In genomic region chr6:142605922-142606321, GRCh38 we compare ENCODE assay signal across 13 cellular contexts.
DNase-seq lines count a peak whose midpoint lies in the region; ATAC-seq and TF ChIP-seq lines count a peak whose summit lies in the region.
"Had no signal": no experiment of that assay in that cellular context is flagged by ENCODE, and none has a peak within 500 bp of the region (broad histone marks: within the 10 kb centered on the region; RNA-seq: fewer than 3 reads in every experiment).

No MANE protein-coding gene starts in this region.

- no peaks in the 10 kb centered on the region for H4K20me1 ChIP-seq in GM23338 (replicated peaks; ENCODE audit: insufficient read depth)

- H3K27ac Mint-ChIP-seq in GM23338: no peak overlapping the region
- no peak overlapping the region for H3K27ac Mint-ChIP-seq in glutamatergic neuron (ENCODE audit: unreplicated experiment)
- no peak overlapping the region for H3K27ac Mint-ChIP-seq in activated CD4-positive, alpha-beta T cell treated with anti-CD3 and anti-CD28 coated beads, Interleukin-2, amount 10 ng/mL, durations not matched to agents 7 days and 5 days
- no peak overlapping the region for H3K27ac Mint-ChIP-seq in activated CD8-positive, alpha-beta T cell treated with anti-CD3 and anti-CD28 coated beads for 36 hours

- H3K4me1 ChIP-seq in GM23338 (ENCODE audit: insufficient read depth): peaks cover 6% of the 10 kb centered on the region; the same call in 1 of the 2 replicates
- H3K4me1 ChIP-seq: prostate gland had no signal

- peaks cover 9% of the 10 kb centered on the region; the same call in 2 of the 3 replicates for H3K4me1 Mint-ChIP-seq in GM23338
- no peaks in the 10 kb centered on the region for H3K4me1 Mint-ChIP-seq in glutamatergic neuron (ENCODE audit: low read depth, unreplicated experiment)
- peaks cover 7% of the 10 kb centered on the region for H3K4me1 Mint-ChIP-seq in activated CD4-positive, alpha-beta T cell treated with anti-CD3 and anti-CD28 coated beads, Interleukin-2, amount 10 ng/mL, durations not matched to agents 7 days and 5 days
- H3K4me1 Mint-ChIP-seq in activated CD8-positive, alpha-beta T cell treated with anti-CD3 and anti-CD28 coated beads for 36 hours (ENCODE audit: low read depth): peaks cover 10% of the 10 kb centered on the region

- H3K79me2 ChIP-seq in GM23338 (replicated peaks; ENCODE audit: insufficient read depth): no peaks in the 10 kb centered on the region

- peak overlapping the region; percentile 33 for H2AFZ ChIP-seq in GM23338

- H3K4me3 Mint-ChIP-seq in GM23338 (no peak overlapping the region), glutamatergic neuron (ENCODE audit: unreplicated experiment) (no peak overlapping the region)
- no peak overlapping the region for H3K4me3 Mint-ChIP-seq in activated CD4-positive, alpha-beta T cell treated with anti-CD3 and anti-CD28 coated beads, Interleukin-2, amount 10 ng/mL, durations not matched to agents 7 days and 5 days
- no peak overlapping the region for H3K4me3 Mint-ChIP-seq in activated CD8-positive, alpha-beta T cell treated with anti-CD3 and anti-CD28 coated beads for 36 hours

- no peak for TF ChIP-seq CTCF in GM23338 (conservative IDR thresholded peaks at IDR 0.05; ENCODE audit: low read depth in 2 of 2)
- no peak for TF ChIP-seq CTCF in glutamatergic neuron (IDR thresholded peaks at IDR 0.05; ENCODE audit: partially characterized antibody, unreplicated experiment)
- no peak for TF ChIP-seq CTCF in activated CD8-positive, alpha-beta T cell treated with anti-CD3 and anti-CD28 coated beads for 36 hours (IDR thresholded peaks at IDR 0.05)

- H3K27me3 Mint-ChIP-seq in GM23338 (ENCODE audit: insufficient read depth, low read depth, poor library complexity) (no peaks in the 10 kb centered on the region), glutamatergic neuron (ENCODE audit: unreplicated experiment) (no peaks in the 10 kb centered on the region)
- H3K27me3 Mint-ChIP-seq in activated CD4-positive, alpha-beta T cell treated with anti-CD3 and anti-CD28 coated beads, Interleukin-2, amount 10 ng/mL, durations not matched to agents 7 days and 5 days: peaks cover 3% of the 10 kb centered on the region
- peaks cover 6% of the 10 kb centered on the region for H3K27me3 Mint-ChIP-seq in activated CD8-positive, alpha-beta T cell treated with anti-CD3 and anti-CD28 coated beads for 36 hours

- CTCF ChIA-PET in activated CD4-positive, alpha-beta T cell treated with anti-CD3 and anti-CD28 coated beads, Interleukin-2, amount 10 ng/mL, durations not matched to agents 7 days and 5 days (lab: Charles Lee): interaction anchor here (0.5 kb wide), 1 partner anchor 44 kb away, joined by 6 read pairs; no protein-coding TSS in a partner anchor
- CTCF ChIA-PET in activated CD8-positive, alpha-beta T cell treated with anti-CD3 and anti-CD28 coated beads for 36 hours (lab: Charles Lee): interaction anchor here (1.0 kb wide), 1 partner anchor 40 kb away, joined by 5 read pairs; no protein-coding TSS in a partner anchor

- intact Hi-C loops in activated CD8-positive, alpha-beta T cell treated with anti-CD3 and anti-CD28 coated beads for 36 hours (cut with micrococcal nuclease): no loop called here

- H3F3A ChIP-seq in GM23338 (replicated peaks; ENCODE audit: low read depth): no peaks in the 10 kb centered on the region

- H3K4me3 ChIP-seq in GM23338: no peak overlapping the region
- H3K4me3 ChIP-seq: prostate gland had no signal

- H3K27me3 ChIP-seq in GM23338 (ENCODE audit: insufficient read depth): no peaks in the 10 kb centered on the region

- H3K9me3 Mint-ChIP-seq in GM23338 (peaks cover 5% of the 10 kb centered on the region; the same call in 1 of the 3 replicates), glutamatergic neuron (ENCODE audit: unreplicated experiment) (no peaks in the 10 kb centered on the region)
- peaks cover 4% of the 10 kb centered on the region for H3K9me3 Mint-ChIP-seq in activated CD4-positive, alpha-beta T cell treated with anti-CD3 and anti-CD28 coated beads, Interleukin-2, amount 10 ng/mL, durations not matched to agents 7 days and 5 days
- no peaks in the 10 kb centered on the region for H3K9me3 Mint-ChIP-seq in activated CD8-positive, alpha-beta T cell treated with anti-CD3 and anti-CD28 coated beads for 36 hours

- H3K36me3 Mint-ChIP-seq in GM23338 (ENCODE audit: low read depth) (no peaks in the 10 kb centered on the region), glutamatergic neuron (ENCODE audit: unreplicated experiment) (no peaks in the 10 kb centered on the region)
- no peaks in the 10 kb centered on the region for H3K36me3 Mint-ChIP-seq in activated CD4-positive, alpha-beta T cell treated with anti-CD3 and anti-CD28 coated beads, Interleukin-2, amount 10 ng/mL, durations not matched to agents 7 days and 5 days (ENCODE audit: low read depth)
- no peaks in the 10 kb centered on the region for H3K36me3 Mint-ChIP-seq in activated CD8-positive, alpha-beta T cell treated with anti-CD3 and anti-CD28 coated beads for 36 hours (ENCODE audit: low read depth)

- 0 out of 2 replicates have a peak, but pooled peaks cover 2% of the 10 kb centered on the region for H3K9me2 ChIP-seq in GM23338 (ENCODE audit: insufficient read depth)

- POLR2A ChIA-PET in activated CD4-positive, alpha-beta T cell treated with anti-CD3 and anti-CD28 coated beads, Interleukin-2, amount 10 ng/mL, durations not matched to agents 7 days and 5 days (lab: Charles Lee): no interaction called here
- POLR2A ChIA-PET in activated CD8-positive, alpha-beta T cell treated with anti-CD3 and anti-CD28 coated beads for 36 hours (lab: Charles Lee): no interaction called here

- H3K27ac ChIP-seq in GM23338 (ENCODE audit: low read depth): no peak overlapping the region
- H3K27ac ChIP-seq: prostate gland had no signal

- DNase-seq in GM23338 (ENCODE audit: low spot score) (no peak), NOMO-1 treated with DMSO at 0.1 percent for 48 hours (lab: John Stamatoyannopoulos, UW; ENCODE audit: unreplicated experiment) (peak; percentile 60), dedifferentiated amniotic fluid mesenchymal stem cell (ENCODE audit: extremely low spot score) (peak; percentile 26), renal cortical epithelial cell (ENCODE audit: low read depth) (peak; percentile 3), glutamatergic neuron (no peak)
- no peak for DNase-seq in activated CD4-positive, alpha-beta T cell treated with anti-CD3 and anti-CD28 coated beads, Interleukin-2, amount 10 ng/mL, durations not matched to agents 7 days and 5 days
- no peak for DNase-seq in activated CD8-positive, alpha-beta T cell treated with anti-CD3 and anti-CD28 coated beads for 36 hours
- no peak for DNase-seq in stimulated activated CD4-positive, alpha-beta T cell treated with anti-CD3 and anti-CD28 coated beads, Interleukin-15, amount 100 ng/mL, for 24 hours
- DNase-seq: activated CD8-positive, alpha-beta memory T cell treated with anti-CD3 and anti-CD28 coated beads for 24 hours; DMS 273 treated with DMSO at 0.1 percent for 48 hours; effector CD4-positive, alpha-beta T cell; NCI-H526 had no signal

- no peak for ATAC-seq in GM23338
- no peak for ATAC-seq in activated CD8-positive, alpha-beta T cell treated with anti-CD3 and anti-CD28 coated beads for 36 hours

- no peaks in the 10 kb centered on the region for H3K36me3 ChIP-seq in GM23338 (ENCODE audit: insufficient read depth)
- H3K36me3 ChIP-seq: prostate gland had no signal

- H3K4me2 ChIP-seq in GM23338: no peak overlapping the region

TF ChIP-seq in GM23338, 12 proteins besides CTCF, POLR2A, EP300 and RAD21:
- TF ChIP-seq, protein P1, sequence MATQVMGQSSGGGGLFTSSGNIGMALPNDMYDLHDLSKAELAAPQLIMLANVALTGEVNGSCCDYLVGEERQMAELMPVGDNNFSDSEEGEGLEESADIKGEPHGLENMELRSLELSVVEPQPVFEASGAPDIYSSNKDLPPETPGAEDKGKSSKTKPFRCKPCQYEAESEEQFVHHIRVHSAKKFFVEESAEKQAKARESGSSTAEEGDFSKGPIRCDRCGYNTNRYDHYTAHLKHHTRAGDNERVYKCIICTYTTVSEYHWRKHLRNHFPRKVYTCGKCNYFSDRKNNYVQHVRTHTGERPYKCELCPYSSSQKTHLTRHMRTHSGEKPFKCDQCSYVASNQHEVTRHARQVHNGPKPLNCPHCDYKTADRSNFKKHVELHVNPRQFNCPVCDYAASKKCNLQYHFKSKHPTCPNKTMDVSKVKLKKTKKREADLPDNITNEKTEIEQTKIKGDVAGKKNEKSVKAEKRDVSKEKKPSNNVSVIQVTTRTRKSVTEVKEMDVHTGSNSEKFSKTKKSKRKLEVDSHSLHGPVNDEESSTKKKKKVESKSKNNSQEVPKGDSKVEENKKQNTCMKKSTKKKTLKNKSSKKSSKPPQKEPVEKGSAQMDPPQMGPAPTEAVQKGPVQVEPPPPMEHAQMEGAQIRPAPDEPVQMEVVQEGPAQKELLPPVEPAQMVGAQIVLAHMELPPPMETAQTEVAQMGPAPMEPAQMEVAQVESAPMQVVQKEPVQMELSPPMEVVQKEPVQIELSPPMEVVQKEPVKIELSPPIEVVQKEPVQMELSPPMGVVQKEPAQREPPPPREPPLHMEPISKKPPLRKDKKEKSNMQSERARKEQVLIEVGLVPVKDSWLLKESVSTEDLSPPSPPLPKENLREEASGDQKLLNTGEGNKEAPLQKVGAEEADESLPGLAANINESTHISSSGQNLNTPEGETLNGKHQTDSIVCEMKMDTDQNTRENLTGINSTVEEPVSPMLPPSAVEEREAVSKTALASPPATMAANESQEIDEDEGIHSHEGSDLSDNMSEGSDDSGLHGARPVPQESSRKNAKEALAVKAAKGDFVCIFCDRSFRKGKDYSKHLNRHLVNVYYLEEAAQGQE (IDR thresholded peaks at IDR 0.05; ENCODE audit: unreplicated experiment): no peak
- no peak for TF ChIP-seq STAT1 (IDR thresholded peaks at IDR 0.05; ENCODE audit: unreplicated experiment)
- TF ChIP-seq ZNF114 (CRISPR knock-in tag; IDR thresholded peaks at IDR 0.05): no peak
- TF ChIP-seq EZH2phosphoT487 (IDR thresholded peaks at IDR 0.05; ENCODE audit: unreplicated experiment): no peak
- no peak for TF ChIP-seq CREB1 (CRISPR knock-in tag; IDR thresholded peaks at IDR 0.05; ENCODE audit: low read depth)
- no peak for TF ChIP-seq EZH2 (IDR thresholded peaks at IDR 0.05; ENCODE audit: low read depth, unreplicated experiment)
- TF ChIP-seq POLR2AphosphoS5 (IDR thresholded peaks at IDR 0.05; ENCODE audit: low read depth): no peak
- no peak for TF ChIP-seq ZNF331 (CRISPR knock-in tag; IDR thresholded peaks at IDR 0.05; ENCODE audit: low read depth)

Comparison
In these comparisons a context has a peak if more than half of its experiments do, and no peak if none do; other contexts are left out.
1. DNase-seq: peak in NOMO-1 treated with DMSO at 0.1 percent for 48 hours (single experiment), dedifferentiated amniotic fluid mesenchymal stem cell (single experiment) and renal cortical epithelial cell (single experiment); none in GM23338 (single experiment), glutamatergic neuron (single experiment), activated CD4-positive, alpha-beta T cell treated with anti-CD3 and anti-CD28 coated beads, Interleukin-2, amount 10 ng/mL, durations not matched to agents 7 days and 5 days (single experiment), activated CD8-positive, alpha-beta T cell treated with anti-CD3 and anti-CD28 coated beads for 36 hours (single experiment) and stimulated activated CD4-positive, alpha-beta T cell treated with anti-CD3 and anti-CD28 coated beads, Interleukin-15, amount 100 ng/mL, for 24 hours (single experiment).